In genomic region chr3:122802323-122802722, GRCh38 we compare ENCODE assay signal across 33 cellular contexts.
"Had no signal": no experiment of that assay in that cellular context is flagged by ENCODE, and none has a peak within 500 bp of the region (broad histone marks: within the 10 kb centered on the region; RNA-seq: fewer than 3 reads in every experiment).

No MANE protein-coding gene starts in this region.

- H3K4me3 Mint-ChIP-seq: activated B cell treated with CpG ODN at 0.5 μM for 24 hours; activated CD8-positive, alpha-beta T cell treated with anti-CD3 and anti-CD28 coated beads for 36 hours; activated naive CD4-positive, alpha-beta T cell treated with anti-CD3 and anti-CD28 coated beads for 36 hours; activated naive CD4-positive, alpha-beta T cell treated with anti-CD3 and anti-CD28 coated beads, Interleukin-2, amount 50 U/mL, for 24 hours; activated naive CD8-positive, alpha-beta T cell treated with anti-CD3 and anti-CD28 coated beads for 36 hours; activated naive CD8-positive, alpha-beta T cell treated with anti-CD3 and anti-CD28 coated beads, Interleukin-2, amount 50 U/mL, for 24 hours; activated T-cell treated with anti-CD3 and anti-CD28 coated beads, Interleukin-2, amount 50 U/mL, for 4 hours; activated T-helper 17 cell treated with anti-CD3 and anti-CD28 coated beads, Interleukin-2, amount 50 U/mL, for 72 hours; central memory CD8-positive, alpha-beta T cell; effector memory CD8-positive, alpha-beta T cell; T-helper 17 cell; T-helper 2 cell treated with Interferon-gamma antibody and Interleukin-4, amounts not matched to agents 5 μg/mL and 100 μg/mL, for 36 hours had no signal

- H3K27ac ChIP-seq: adrenal gland, body of pancreas, cardiac muscle cell, coronary artery, esophagus muscularis mucosa, foreskin keratinocyte, gastroesophageal sphincter, WERI-Rb-1 had no signal

- H3K4me3 ChIP-seq: adrenal gland, body of pancreas, cardiac muscle cell, coronary artery, esophagus muscularis mucosa, gastroesophageal sphincter had no signal

- H3K27me3 ChIP-seq: adrenal gland, body of pancreas, esophagus muscularis mucosa, foreskin keratinocyte, gastroesophageal sphincter had no signal

- ATAC-seq: activated CD4-positive, CD25-positive, alpha-beta regulatory T cell treated with anti-CD3 and anti-CD28 coated beads, Interleukin-2, amount 50 U/mL, for 24 hours; activated CD8-positive, alpha-beta T cell treated with anti-CD3 and anti-CD28 coated beads for 36 hours; activated naive CD8-positive, alpha-beta T cell treated with anti-CD3 and anti-CD28 coated beads, Interleukin-2, amount 50 U/mL, for 24 hours; activated T-cell treated with anti-CD3 and anti-CD28 coated beads, Interleukin-2, amount 50 U/mL, for 4 hours; activated T-helper 17 cell treated with anti-CD3 and anti-CD28 coated beads, Interleukin-2, amount 50 U/mL, for 72 hours; body of pancreas; effector memory CD8-positive, alpha-beta T cell; foreskin keratinocyte; gastroesophageal sphincter; T-helper 17 cell had no signal

- H3K27ac Mint-ChIP-seq: activated B cell treated with CpG ODN at 0.5 μM for 24 hours; activated CD8-positive, alpha-beta T cell treated with anti-CD3 and anti-CD28 coated beads for 36 hours; activated naive CD4-positive, alpha-beta T cell treated with anti-CD3 and anti-CD28 coated beads for 36 hours; activated naive CD8-positive, alpha-beta T cell treated with anti-CD3 and anti-CD28 coated beads for 36 hours; activated naive CD8-positive, alpha-beta T cell treated with anti-CD3 and anti-CD28 coated beads, Interleukin-2, amount 50 U/mL, for 24 hours; activated T-helper 17 cell treated with anti-CD3 and anti-CD28 coated beads, Interleukin-2, amount 50 U/mL, for 72 hours; T-helper 17 cell; T-helper 2 cell treated with Interferon-gamma antibody and Interleukin-4, amounts not matched to agents 5 μg/mL and 100 μg/mL, for 36 hours had no signal

- H3K27me3 Mint-ChIP-seq: activated B cell treated with CpG ODN at 0.5 μM for 24 hours; activated CD8-positive, alpha-beta T cell treated with anti-CD3 and anti-CD28 coated beads for 36 hours; activated naive CD4-positive, alpha-beta T cell treated with anti-CD3 and anti-CD28 coated beads, Interleukin-2, amount 50 U/mL, for 24 hours; activated naive CD8-positive, alpha-beta T cell treated with anti-CD3 and anti-CD28 coated beads for 36 hours; activated naive CD8-positive, alpha-beta T cell treated with anti-CD3 and anti-CD28 coated beads, Interleukin-2, amount 50 U/mL, for 24 hours; activated T-helper 17 cell treated with anti-CD3 and anti-CD28 coated beads, Interleukin-2, amount 50 U/mL, for 72 hours; central memory CD8-positive, alpha-beta T cell; effector memory CD8-positive, alpha-beta T cell; T-helper 17 cell had no signal

- H3K36me3 ChIP-seq: adrenal gland, cardiac muscle cell, WERI-Rb-1 had no signal

- DNase-seq: activated B cell treated with CpG ODN at 0.5 μM for 24 hours; activated CD4-positive, alpha-beta T cell treated with anti-CD3 and anti-CD28 coated beads for 48 hours; activated CD4-positive, alpha-beta T cell treated with anti-CD3 and anti-CD28 coated beads, Interleukin-2, amount 50 U/mL, for 1 hour; activated CD4-positive, alpha-beta T cell treated with anti-CD3 and anti-CD28 coated beads, Interleukin-2, amount 50 U/mL, for 48 hours; activated CD8-positive, alpha-beta memory T cell treated with anti-CD3 and anti-CD28 coated beads for 24 hours; activated CD8-positive, alpha-beta T cell treated with anti-CD3 and anti-CD28 coated beads for 36 hours; activated effector memory CD4-positive, alpha-beta T cell treated with Interleukin-2 at 50 U/mL for 16 hours; activated naive CD4-positive, alpha-beta T cell treated with anti-CD3 and anti-CD28 coated beads for 36 hours; activated naive CD8-positive, alpha-beta T cell treated with anti-CD3 and anti-CD28 coated beads for 36 hours; activated naive CD8-positive, alpha-beta T cell treated with anti-CD3 and anti-CD28 coated beads, Interleukin-2, amount 50 U/mL, for 24 hours; activated T-cell treated with anti-CD3 and anti-CD28 coated beads, Interleukin-2, amount 50 U/mL, for 4 hours; adrenal gland; amygdala; aorta; body of pancreas; dermis blood vessel endothelial cell; effector CD4-positive, alpha-beta T cell; effector memory CD8-positive, alpha-beta T cell; erythroblast; foreskin keratinocyte; T-helper 1 cell; T-helper 17 cell; T1000; WERI-Rb-1 had no signal

- H3K9me3 ChIP-seq: adrenal gland, body of pancreas, esophagus muscularis mucosa, gastroesophageal sphincter had no signal

- H3K9me3 Mint-ChIP-seq: activated B cell treated with CpG ODN at 0.5 μM for 24 hours; activated CD8-positive, alpha-beta T cell treated with anti-CD3 and anti-CD28 coated beads for 36 hours; activated naive CD4-positive, alpha-beta T cell treated with anti-CD3 and anti-CD28 coated beads for 36 hours; activated naive CD4-positive, alpha-beta T cell treated with anti-CD3 and anti-CD28 coated beads, Interleukin-2, amount 50 U/mL, for 24 hours; activated naive CD8-positive, alpha-beta T cell treated with anti-CD3 and anti-CD28 coated beads for 36 hours; activated naive CD8-positive, alpha-beta T cell treated with anti-CD3 and anti-CD28 coated beads, Interleukin-2, amount 50 U/mL, for 24 hours; activated T-cell treated with anti-CD3 and anti-CD28 coated beads, Interleukin-2, amount 50 U/mL, for 4 hours; activated T-helper 17 cell treated with anti-CD3 and anti-CD28 coated beads, Interleukin-2, amount 50 U/mL, for 72 hours; central memory CD8-positive, alpha-beta T cell; effector memory CD8-positive, alpha-beta T cell; T-helper 2 cell treated with Interferon-gamma antibody and Interleukin-4, amounts not matched to agents 5 μg/mL and 100 μg/mL, for 36 hours had no signal
